In the genomic region with DNA sequence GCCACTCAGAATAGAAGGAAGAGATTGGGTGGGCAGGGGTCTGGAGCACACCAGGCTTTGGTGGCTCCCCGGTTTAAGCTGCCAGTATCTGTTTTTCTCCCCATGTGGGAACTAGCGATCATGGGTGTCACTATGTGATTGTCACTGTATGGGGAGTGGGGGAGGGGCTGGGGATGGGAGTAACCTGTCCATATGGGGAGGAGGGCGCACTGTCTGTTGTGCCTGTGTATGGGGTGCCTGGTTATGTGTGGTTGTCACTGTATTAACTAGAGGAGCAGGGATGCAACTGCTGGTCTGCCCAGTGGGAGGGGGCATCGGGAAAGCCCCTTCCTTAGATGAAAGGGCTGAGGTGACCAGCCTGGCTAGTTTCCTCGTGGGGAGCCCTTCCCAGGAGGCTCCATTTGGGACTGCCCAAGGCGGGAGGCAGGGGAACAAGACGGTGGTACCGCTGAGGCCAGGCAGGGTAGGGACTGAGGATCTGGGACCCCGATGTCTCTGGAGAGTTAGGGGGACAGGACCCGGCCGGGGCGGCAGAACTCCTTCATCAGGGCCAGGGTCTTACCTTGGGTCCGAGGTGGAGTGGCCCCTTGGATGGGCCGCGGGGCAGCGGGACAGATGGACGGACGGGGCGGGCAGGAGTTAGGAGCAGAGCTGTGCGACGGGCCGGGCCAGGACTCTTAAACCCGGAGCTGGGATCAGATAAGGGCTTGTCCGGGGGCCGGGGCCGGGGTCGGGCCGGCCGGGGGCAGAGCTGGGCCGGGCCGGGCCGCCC, we compare ENCODE assay signal across 9 cellular contexts. TPM values are rescaled to one million over a fixed set of nuclear protein-coding genes. Genes with fewer than 3 reads are reported as not detected.
A peak's percentile ranks its signal among the peaks of the same experiment; 100 is the strongest.
DNase-seq lines count a peak whose midpoint lies in the region; ATAC-seq and TF ChIP-seq lines count a peak whose summit lies in the region.
"Had no signal": no experiment of that assay in that cellular context is flagged by ENCODE, and none has a peak within 500 bp of the region (broad histone marks: within the 10 kb centered on the region; RNA-seq: fewer than 3 reads in every experiment).

Gene KCNJ10, minus strand, starts transcription at position 701 of the 772 bp plus-strand sequence. CDS start 27,628 bp downstream, outside the sequence.

- ATAC-seq in Right ventricle myocardium inferior (no peak), upper lobe of right lung (no peak), GM21367 (IDR thresholded peaks at IDR 0.05; ENCODE audit: unreplicated experiment) (no peak), HG03460 (IDR thresholded peaks at IDR 0.05; ENCODE audit: unreplicated experiment) (no peak)

- dilution Hi-C loops in mammary epithelial cell (cut with HindIII; ENCODE audit: low sequenced_read_pairs), result no loop called here

- H3K27ac ChIP-seq in cardiac muscle cell (no peak within 1 kb of the TSS), mammary epithelial cell (ENCODE audit: insufficient read depth, low read depth, low read length) (no peak within 1 kb of the TSS), mesodermal cell (ENCODE audit: low read depth, low read length, severe bottlenecking) (no peak within 1 kb of the TSS), upper lobe of right lung (no peak within 1 kb of the TSS)

- H3K27me3 ChIP-seq in cardiac muscle cell (peaks cover 18% of the 10 kb centered on the region), mammary epithelial cell (ENCODE audit: insufficient read depth, low read length) (peaks cover 7% of the 10 kb centered on the region), upper lobe of right lung (no peaks in the 10 kb centered on the region)

- H3K36me3 ChIP-seq in cardiac muscle cell (no peaks in the 10 kb centered on the region), mammary epithelial cell (ENCODE audit: insufficient read depth, low read length) (no peaks in the 10 kb centered on the region), mesodermal cell (ENCODE audit: control insufficient read depth, insufficient read depth, low read length) (no peaks in the 10 kb centered on the region), upper lobe of right lung (no peaks in the 10 kb centered on the region)

- in situ Hi-C loops in mammary epithelial cell (cut with MboI; ENCODE audit: low sequenced_read_pairs in 2 of 2), result no loop called here

- H4K20me1 ChIP-seq in mammary epithelial cell (ENCODE audit: insufficient read depth, low read length), result no peaks in the 10 kb centered on the region

- H3K9me3 ChIP-seq in cardiac muscle cell (ENCODE audit: low read depth) (no peaks in the 10 kb centered on the region), mammary epithelial cell (replicated peaks; ENCODE audit: insufficient read depth, low read length) (no peaks in the 10 kb centered on the region), mesodermal cell (ENCODE audit: control insufficient read depth, low read length) (no peaks in the 10 kb centered on the region), upper lobe of right lung (no peaks in the 10 kb centered on the region)

- no peaks in the 10 kb centered on the region for H3K79me2 ChIP-seq in mammary epithelial cell (ENCODE audit: insufficient read depth, low read length)

- BruUV-seq in mammary epithelial cell (replicated peaks; lab: Mats Ljungman, UMichigan), result no TSS peak

- H3K4me3 ChIP-seq in cardiac muscle cell, result peak within 1 kb of the TSS; percentile 54
- H3K4me3 ChIP-seq in mammary epithelial cell (replicated peaks in 1 of 3; ENCODE audit: insufficient read depth in 1 of 3, low read depth in 2 of 3, low read length in 3 of 3), result peak within 1 kb of the TSS; percentile 41 to 48 (median 41)
- H3K4me3 ChIP-seq in mesodermal cell (ENCODE audit: extremely low read depth, insufficient read depth, low read length, poor library complexity, severe bottlenecking), result peak within 1 kb of the TSS; percentile 39
- peak within 1 kb of the TSS; percentile 50 for H3K4me3 ChIP-seq in upper lobe of right lung

- H3K9ac ChIP-seq in mammary epithelial cell (ENCODE audit: insufficient read depth, low read length), result no peak within 1 kb of the TSS

- intact Hi-C loops in Right ventricle myocardium inferior (cut with DNase I), result no loop called here
- intact Hi-C loops in mammary epithelial cell (cut with micrococcal nuclease), result no loop called here
- intact Hi-C loops in upper lobe of right lung (cut with DNase I), result no loop called here

- CTCF ChIA-PET in mammary epithelial cell (lab: Charles Lee; ENCODE audit: low non-redundant PET), result interaction anchor here (0.6 kb wide), 1 partner anchor 9 kb away, joined by 6 read pairs; no protein-coding TSS in a partner anchor

- DNase-seq in cardiac muscle cell (ENCODE audit: low read depth in 1 of 2, low spot score in 1 of 2) (no peak), Right ventricle myocardium inferior (ENCODE audit: missing footprints) (no peak), mammary epithelial cell (no peak), upper lobe of right lung (no peak), SW 1271 (lab: John Stamatoyannopoulos, UW) (no peak)

- H3K4me2 ChIP-seq in mammary epithelial cell (ENCODE audit: insufficient read depth, low read depth, low read length), result peak within 1 kb of the TSS; percentile 85

- H3K4me1 ChIP-seq in cardiac muscle cell (ENCODE audit: low read depth) (peaks cover 8% of the 10 kb centered on the region), mammary epithelial cell (ENCODE audit: insufficient read depth, low read length) (peaks cover 7% of the 10 kb centered on the region), mesodermal cell (ENCODE audit: control insufficient read depth, insufficient read depth, low read length, poor library complexity, severe bottlenecking) (peaks cover 3% of the 10 kb centered on the region), upper lobe of right lung (peaks cover 5% of the 10 kb centered on the region)

- TF ChIP-seq CTCF in cardiac muscle cell (IDR thresholded peaks at IDR 0.05; ENCODE audit: low read depth, low read length) (no peak), mammary epithelial cell (conservative IDR thresholded peaks at IDR 0.05 in 1 of 2, IDR thresholded peaks at IDR 0.05 in 1 of 2; ENCODE audit: extremely low read depth in 1 of 2, insufficient read depth in 1 of 2, low read depth in 1 of 2, low read length in 2 of 2) (no peak), upper lobe of right lung (IDR thresholded peaks at IDR 0.05) (no peak)

- peak within 1 kb of the TSS; percentile 85 for H2AFZ ChIP-seq in mammary epithelial cell (ENCODE audit: low read depth, low read length)

- WGBS in mammary epithelial cell (ENCODE audit: low coverage, missing lambda C conversion rate), result 35% methylated on average over 8 of the region's 32 CpGs
- 27 to 32% methylated on average over 16 to 22 of the region's 32 CpGs for WGBS in mesodermal cell (ENCODE audit: insufficient coverage in 2 of 2), 2 experiments

RNA-seq across cellular contexts. Expression of gene KCNJ10, which starts in this region (rescaled TPM):
- 0.11 and 0.42 TPM in 2 replicates for total RNA-seq in cardiac muscle cell
- polyA plus RNA-seq in cardiac muscle cell, result 0.35 and 0.54 TPM in 2 replicates
- total RNA-seq in Right ventricle myocardium inferior, result not detected
- not detected for total RNA-seq in mammary epithelial cell
- polyA plus RNA-seq in mammary epithelial cell, result not detected
- polyA minus RNA-seq in mammary epithelial cell, result not detected
- 0.29 TPM for polyA plus RNA-seq in mesodermal cell (2013, experiment 1 of 2)
- polyA plus RNA-seq in mesodermal cell (2013, experiment 2 of 2), result 0.10 TPM
- total RNA-seq in upper lobe of right lung, result not detected
- total RNA-seq: lung microvascular endothelial cell had no signal
